Comparison of ENCODE assay signal across 11 cellular contexts in genomic region chr4:123671633-123672404, GRCh38.
DNase-seq lines count a peak whose midpoint lies in the region; ATAC-seq, FAIRE-seq and TF ChIP-seq lines count a peak whose summit lies in the region.
"Had no signal": no experiment of that assay in that cellular context is flagged by ENCODE, and none has a peak within 500 bp of the region (broad histone marks: within the 10 kb centered on the region; RNA-seq: fewer than 3 reads in every experiment).

No MANE protein-coding gene starts in this region.

- TF ChIP-seq RAD21 in GM12878 (IDR thresholded peaks at IDR 0.05; ENCODE audit: insufficient read depth, low read depth, low read length) = no peak

- H3K4me2 ChIP-seq in GM12878 (ENCODE audit: control insufficient read depth, insufficient read depth) = no peak overlapping the region

- no peak overlapping the region for H3K4me3 ChIP-seq in GM12878
- H3K4me3 ChIP-seq in prostate gland = no peak overlapping the region
- H3K4me3 ChIP-seq: tibial nerve had no signal

- no peak overlapping the region for H3K9ac ChIP-seq in GM12878 (ENCODE audit: control insufficient read depth, insufficient read depth, low read length)

- CTCF ChIA-PET in GM12878 (lab: Yijun Ruan, JAX) = interaction anchor here (1.2 to 3.6 kb wide), 3 partner anchors 11 to 24 kb away, joined by 3 to 29 read pairs (median 5); no protein-coding TSS in a partner anchor

- no peak for TF ChIP-seq CTCF in GM12878 (IDR thresholded peaks at IDR 0.05 in 2 of 3, conservative IDR thresholded peaks at IDR 0.05 in 1 of 3; ENCODE audit: control insufficient read depth in 2 of 3, extremely low read depth in 1 of 3, insufficient read depth in 1 of 3, low read depth in 3 of 3, low read length in 3 of 3)
- TF ChIP-seq CTCF in prostate gland (IDR thresholded peaks at IDR 0.05) = no peak

- in situ Hi-C loops in GM12878 (cut with MboI) = no loop called here

- ATAC-seq in GM18499 (IDR thresholded peaks at IDR 0.05; ENCODE audit: insufficient read depth, unreplicated experiment) = peak; percentile 94
- peak; percentile 95 for ATAC-seq in GM21367 (IDR thresholded peaks at IDR 0.05; ENCODE audit: unreplicated experiment)
- peak; percentile 94 for ATAC-seq in HG03342 (IDR thresholded peaks at IDR 0.05; ENCODE audit: unreplicated experiment)
- ATAC-seq in GM12878 = peak; percentile 94

- no peaks in the 10 kb centered on the region; the same call in 2 of the 3 replicates for H3K9me3 ChIP-seq in GM12878 (replicated peaks; ENCODE audit: control insufficient read depth, insufficient read depth, low read length)
- H3K9me3 ChIP-seq in prostate gland = no peaks in the 10 kb centered on the region
- H3K9me3 ChIP-seq: neutrophil, tibial nerve had no signal

- no TSS peak for BruUV-seq in GM12878 (replicated peaks; lab: Mats Ljungman, UMichigan)

- WGBS in GM12878 (ENCODE audit: insufficient coverage, insufficient replicate concordance, low lambda C conversion rate, missing lambda C conversion rate) = 4% methylated on average over 4 of the region's 4 CpGs
- WGBS in prostate gland = 86% methylated on average over 4 of the region's 4 CpGs

- POLR2A ChIA-PET in GM12878 (lab: Charles Lee) = interaction anchor here (0.6 kb wide), 1 partner anchor 1287 kb away, joined by 4 read pairs; no protein-coding TSS in a partner anchor

- H3K27ac ChIP-seq in GM12878 (ENCODE audit: control insufficient read depth, insufficient read depth) (no peak overlapping the region), prostate gland (no peak overlapping the region)
- H3K27ac ChIP-seq: neutrophil, tibial nerve had no signal

- SMC1A ChIA-PET in GM12878 (lab: Charles Lee; ENCODE audit: uncharacterized antibody, unreplicated experiment) = interaction anchor here (0.9 to 2.7 kb wide), 8 partner anchors 10 to 259 kb away, joined by 3 to 13 read pairs (median 4); no protein-coding TSS in a partner anchor

- TF ChIP-seq POLR2A in GM12878 (IDR thresholded peaks at IDR 0.05; ENCODE audit: low read depth, low read length) (no peak), prostate gland (IDR thresholded peaks at IDR 0.05) (no peak)

- RAD21 ChIA-PET in GM12878 (lab: Charles Lee; ENCODE audit: unreplicated experiment) = interaction anchor here (1.0 to 3.1 kb wide), 3 partner anchors 11 to 101 kb away, joined by 3 to 19 read pairs (median 3); no protein-coding TSS in a partner anchor

- peak; percentile 59 for FAIRE-seq in GM12878 (lab: Jason Lieb, UNC)

- no peak overlapping the region for H2AFZ ChIP-seq in GM12878 (ENCODE audit: control insufficient read depth, low read depth, low read length)

- no peaks in the 10 kb centered on the region for H3K4me1 ChIP-seq in GM12878 (ENCODE audit: control insufficient read depth, insufficient read depth, low read length)
- H3K4me1 ChIP-seq in prostate gland (replicated peaks) = no peaks in the 10 kb centered on the region

- intact Hi-C loops in GM12878 (cut with micrococcal nuclease; ENCODE audit: unreplicated experiment) (no loop called here), prostate gland (cut with DNase I) (no loop called here)

- no peaks in the 10 kb centered on the region for H4K20me1 ChIP-seq in GM12878 (ENCODE audit: control insufficient read depth, insufficient read depth)

- no peaks in the 10 kb centered on the region for H3K79me2 ChIP-seq in GM12878 (ENCODE audit: control insufficient read depth, insufficient read depth, low read length)

- no peaks in the 10 kb centered on the region for H3K36me3 ChIP-seq in GM12878 (ENCODE audit: control insufficient read depth in 2 of 2, insufficient read depth in 2 of 2, low read length in 1 of 2)
- no peaks in the 10 kb centered on the region for H3K36me3 ChIP-seq in prostate gland
- H3K36me3 ChIP-seq: neutrophil, tibial nerve had no signal

- DNase-seq in GM12878 (ENCODE audit: low read depth, low spot score) = peak; percentile 46
- DNase-seq in activated CD8-positive, alpha-beta memory T cell treated with anti-CD3 and anti-CD28 coated beads, Interleukin-2, amount 50 U/mL, for 4 hours = no peak
- DNase-seq in globus pallidus (ENCODE audit: low spot score) = no peak
- no peak for DNase-seq in prostate gland (ENCODE audit: low spot score)
- DNase-seq in epidermal melanocyte (ENCODE audit: insufficient read length, low spot score) = no peak
- DNase-seq: NCI-H1436 treated with DMSO at 0.1 percent for 48 hours had no signal

- no peak; a peak in 1 of 4 replicates for TF ChIP-seq EP300 in GM12878 (IDR thresholded peaks at IDR 0.05; ENCODE audit: borderline replicate concordance in 1 of 2, control insufficient read depth in 1 of 2, low read depth in 2 of 2, low read length in 2 of 2)

- H3K27me3 ChIP-seq in GM12878 (replicated peaks in 1 of 2; ENCODE audit: control insufficient read depth in 2 of 2, insufficient read depth in 2 of 2, low read length in 1 of 2) (0 out of 4 replicates have a peak, but pooled peaks cover 0 to 3% of the 10 kb centered on the region in 2 experiments), prostate gland (replicated peaks; ENCODE audit: insufficient read depth) (no peaks in the 10 kb centered on the region)
- H3K27me3 ChIP-seq: neutrophil, tibial nerve had no signal

TF ChIP-seq in GM12878, 131 proteins besides CTCF, POLR2A, EP300 and RAD21 (continues in another document):
- TF ChIP-seq, protein P1, sequence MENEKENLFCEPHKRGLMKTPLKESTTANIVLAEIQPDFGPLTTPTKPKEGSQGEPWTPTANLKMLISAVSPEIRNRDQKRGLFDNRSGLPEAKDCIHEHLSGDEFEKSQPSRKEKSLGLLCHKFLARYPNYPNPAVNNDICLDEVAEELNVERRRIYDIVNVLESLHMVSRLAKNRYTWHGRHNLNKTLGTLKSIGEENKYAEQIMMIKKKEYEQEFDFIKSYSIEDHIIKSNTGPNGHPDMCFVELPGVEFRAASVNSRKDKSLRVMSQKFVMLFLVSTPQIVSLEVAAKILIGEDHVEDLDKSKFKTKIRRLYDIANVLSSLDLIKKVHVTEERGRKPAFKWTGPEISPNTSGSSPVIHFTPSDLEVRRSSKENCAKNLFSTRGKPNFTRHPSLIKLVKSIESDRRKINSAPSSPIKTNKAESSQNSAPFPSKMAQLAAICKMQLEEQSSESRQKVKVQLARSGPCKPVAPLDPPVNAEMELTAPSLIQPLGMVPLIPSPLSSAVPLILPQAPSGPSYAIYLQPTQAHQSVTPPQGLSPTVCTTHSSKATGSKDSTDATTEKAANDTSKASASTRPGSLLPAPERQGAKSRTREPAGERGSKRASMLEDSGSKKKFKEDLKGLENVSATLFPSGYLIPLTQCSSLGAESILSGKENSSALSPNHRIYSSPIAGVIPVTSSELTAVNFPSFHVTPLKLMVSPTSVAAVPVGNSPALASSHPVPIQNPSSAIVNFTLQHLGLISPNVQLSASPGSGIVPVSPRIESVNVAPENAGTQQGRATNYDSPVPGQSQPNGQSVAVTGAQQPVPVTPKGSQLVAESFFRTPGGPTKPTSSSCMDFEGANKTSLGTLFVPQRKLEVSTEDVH (IDR thresholded peaks at IDR 0.05; ENCODE audit: low read depth, partially characterized antibody) = peak; percentile 57
- TF ChIP-seq TBL1XR1 (IDR thresholded peaks at IDR 0.05; ENCODE audit: low read depth, low read length) (no peak), USF1 (IDR thresholded peaks at IDR 0.05; ENCODE audit: borderline replicate concordance, extremely low read length, insufficient read depth, low read depth, low read length) (no peak), MYC (IDR thresholded peaks at IDR 0.05; ENCODE audit: insufficient read depth, insufficient read length, insufficient replicate concordance, low read length, severe bottlenecking) (no peak), EED (IDR thresholded peaks at IDR 0.05; ENCODE audit: low read depth) (0 out of 2 replicates have a peak, but pooled peaks have one; percentile 33), NR2C1 (IDR thresholded peaks at IDR 0.05) (no peak), FOXK2 (IDR thresholded peaks at IDR 0.05) (no peak), TCF12 (IDR thresholded peaks at IDR 0.05; ENCODE audit: low read depth, low read length) (no peak), ZNF217 (IDR thresholded peaks at IDR 0.05) (no peak), SRF (IDR thresholded peaks at IDR 0.05; ENCODE audit: low read depth in 2 of 2, low read length in 2 of 2) (no peak), RUNX3 (IDR thresholded peaks at IDR 0.05; ENCODE audit: low read length) (peak; percentile 91), ZSCAN29 (IDR thresholded peaks at IDR 0.05) (no peak), HDGF (IDR thresholded peaks at IDR 0.05) (no peak), FOXM1 (IDR thresholded peaks at IDR 0.05; ENCODE audit: low read depth, low read length) (0 out of 2 replicates have a peak, but pooled peaks have one; percentile 42), CREM (IDR thresholded peaks at IDR 0.05; ENCODE audit: low read depth) (0 out of 2 replicates have a peak, but pooled peaks have one; percentile 12), SPI1 (IDR thresholded peaks at IDR 0.05; ENCODE audit: borderline replicate concordance, insufficient read depth, low read depth, low read length) (peak; percentile 52; the same call in 1 of the 2 replicates), YBX1 (IDR thresholded peaks at IDR 0.05) (no peak), HSF1 (IDR thresholded peaks at IDR 0.05; ENCODE audit: low read depth, low read length) (no peak), NFIC (IDR thresholded peaks at IDR 0.05; ENCODE audit: low read depth, low read length) (peak; percentile 74), IKZF1 (conservative IDR thresholded peaks at IDR 0.05) (0 out of 2 replicates have a peak, but pooled peaks have one; percentile 20)
